Comparison of ENCODE assay signal across 14 cellular contexts in genomic region chr19:34181111-34181864, GRCh38. TPM values are rescaled to one million over a fixed set of nuclear protein-coding genes. Genes with fewer than 3 reads are reported as not detected.
DNase-seq lines count a peak whose midpoint lies in the region; ATAC-seq and TF ChIP-seq lines count a peak whose summit lies in the region.
"Had no signal": no experiment of that assay in that cellular context is flagged by ENCODE, and none has a peak within 500 bp of the region (broad histone marks: within the 10 kb centered on the region; RNA-seq: fewer than 3 reads in every experiment).

No MANE protein-coding gene starts in this region.

- H3K79me2 ChIP-seq in mammary epithelial cell (ENCODE audit: insufficient read depth, low read length), result peaks cover 99% of the 10 kb centered on the region

- H2AFZ ChIP-seq in mammary epithelial cell (ENCODE audit: low read depth, low read length), result no peak overlapping the region

- dilution Hi-C loops in mammary epithelial cell (cut with HindIII; ENCODE audit: low sequenced_read_pairs), result loop anchor here (5.0 kb wide), 1 partner anchor 51 kb away; no protein-coding TSS in a partner anchor

- no TSS peak for BruUV-seq in mammary epithelial cell (replicated peaks; lab: Mats Ljungman, UMichigan)

- H3K9ac ChIP-seq in mammary epithelial cell (ENCODE audit: insufficient read depth, low read length), result no peak overlapping the region

- no peaks in the 10 kb centered on the region for H3K36me3 ChIP-seq in mammary epithelial cell (ENCODE audit: insufficient read depth, low read length)

- no peak overlapping the region for H3K4me3 ChIP-seq in mammary epithelial cell (replicated peaks in 1 of 3; ENCODE audit: insufficient read depth in 1 of 3, low read depth in 2 of 3, low read length in 3 of 3)
- H3K4me3 ChIP-seq: gastroesophageal sphincter had no signal

- no peak for DNase-seq in CD4-positive, alpha-beta T cell
- DNase-seq in HFFc6, result no peak
- no peak for DNase-seq in activated T-helper 2 cell treated with anti-CD3 and anti-CD28 coated beads, Interferon-gamma antibody, Interleukin-2, Interleukin-4, amounts not matched to agents 10 μg/mL and 5 μg/mL and 100 μg/mL, durations not matched to agents 14 hours and 24 hours and 36 hours (ENCODE audit: low spot score)
- DNase-seq in mesothelial cell of epicardium (ENCODE audit: low spot score in 2 of 2, unreplicated experiment in 2 of 2), result no peak
- no peak for DNase-seq in ecto neural progenitor cell (ENCODE audit: low spot score)
- no peak for DNase-seq in mammary epithelial cell
- DNase-seq in NCI-H748 (lab: John Stamatoyannopoulos, UW; ENCODE audit: unreplicated experiment), result no peak
- DNase-seq: dermis blood vessel endothelial cell; H7; IMR-90; NCI-H2081 treated with DMSO at 0.1 percent for 48 hours; stimulated activated CD4-positive, alpha-beta T cell treated with anti-CD3 and anti-CD28 coated beads, Interleukin-2, amount 100 ng/mL, for 24 hours had no signal

- H3K4me2 ChIP-seq in mammary epithelial cell (ENCODE audit: insufficient read depth, low read depth, low read length), result no peak overlapping the region

- peaks cover 55% of the 10 kb centered on the region for H3K36me3 Mint-ChIP-seq in CD4-positive, alpha-beta T cell (ENCODE audit: low read depth)
- H3K36me3 Mint-ChIP-seq in HFFc6 (ENCODE audit: low read depth) (peaks cover 32% of the 10 kb centered on the region), mesothelial cell of epicardium (peaks cover 3% of the 10 kb centered on the region)
- H3K36me3 Mint-ChIP-seq in activated T-helper 2 cell treated with anti-CD3 and anti-CD28 coated beads, Interferon-gamma antibody, Interleukin-2, Interleukin-4, amounts not matched to agents 10 μg/mL and 5 μg/mL and 100 μg/mL, durations not matched to agents 14 hours and 24 hours and 36 hours (ENCODE audit: low read depth), result peaks cover 42% of the 10 kb centered on the region

- no peaks in the 10 kb centered on the region for H3K27me3 Mint-ChIP-seq in CD4-positive, alpha-beta T cell
- H3K27me3 Mint-ChIP-seq in HFFc6 (ENCODE audit: insufficient read depth) (no peaks in the 10 kb centered on the region), mesothelial cell of epicardium (ENCODE audit: low read depth) (no peaks in the 10 kb centered on the region)
- H3K27me3 Mint-ChIP-seq in activated T-helper 2 cell treated with anti-CD3 and anti-CD28 coated beads, Interferon-gamma antibody, Interleukin-2, Interleukin-4, amounts not matched to agents 10 μg/mL and 5 μg/mL and 100 μg/mL, durations not matched to agents 14 hours and 24 hours and 36 hours (ENCODE audit: low read depth), result no peaks in the 10 kb centered on the region

- no peak overlapping the region for H3K27ac ChIP-seq in CD4-positive, alpha-beta T cell (ENCODE audit: low read depth, low read length)
- no peak overlapping the region for H3K27ac ChIP-seq in mammary epithelial cell (ENCODE audit: insufficient read depth, low read depth, low read length)
- H3K27ac ChIP-seq: gastroesophageal sphincter had no signal

- POLR2A ChIA-PET in CD4-positive, alpha-beta T cell (lab: Charles Lee), result interaction anchor here (1.2 kb wide), 2 partner anchors 8 to 10 kb away, joined by 3 to 4 read pairs; partner anchors contain the start of gene LSM14A

- H3K27ac Mint-ChIP-seq in CD4-positive, alpha-beta T cell, result peak overlapping the region; percentile 40
- H3K27ac Mint-ChIP-seq in HFFc6, result peak overlapping the region; percentile 37; the same call in 1 of the 2 replicates
- H3K27ac Mint-ChIP-seq in activated T-helper 2 cell treated with anti-CD3 and anti-CD28 coated beads, Interferon-gamma antibody, Interleukin-2, Interleukin-4, amounts not matched to agents 10 μg/mL and 5 μg/mL and 100 μg/mL, durations not matched to agents 14 hours and 24 hours and 36 hours, result peak overlapping the region; percentile 0
- H3K27ac Mint-ChIP-seq in mesothelial cell of epicardium, result peak overlapping the region; percentile 62

- no peak for TF ChIP-seq CTCF in CD4-positive, alpha-beta T cell (IDR thresholded peaks at IDR 0.05)
- TF ChIP-seq CTCF in HFFc6 (IDR thresholded peaks at IDR 0.05), result no peak
- no peak for TF ChIP-seq CTCF in mesothelial cell of epicardium (IDR thresholded peaks at IDR 0.05; ENCODE audit: unreplicated experiment)
- no peak for TF ChIP-seq CTCF in mammary epithelial cell (conservative IDR thresholded peaks at IDR 0.05 in 1 of 2, IDR thresholded peaks at IDR 0.05 in 1 of 2; ENCODE audit: extremely low read depth in 1 of 2, insufficient read depth in 1 of 2, low read depth in 1 of 2, low read length in 2 of 2)

- CTCF ChIA-PET in CD4-positive, alpha-beta T cell (lab: Charles Lee), result no interaction called here
- CTCF ChIA-PET in mammary epithelial cell (lab: Charles Lee; ENCODE audit: low non-redundant PET), result no interaction called here

- H3K4me1 ChIP-seq in mammary epithelial cell (ENCODE audit: insufficient read depth, low read length), result peaks cover 14% of the 10 kb centered on the region

- no peaks in the 10 kb centered on the region for H3K27me3 ChIP-seq in CD4-positive, alpha-beta T cell (ENCODE audit: control insufficient read depth, insufficient read depth, low read length)
- no peaks in the 10 kb centered on the region for H3K27me3 ChIP-seq in mammary epithelial cell (ENCODE audit: insufficient read depth, low read length)
- H3K27me3 ChIP-seq: gastroesophageal sphincter had no signal

- no peaks in the 10 kb centered on the region for H3K9me3 Mint-ChIP-seq in CD4-positive, alpha-beta T cell
- H3K9me3 Mint-ChIP-seq in HFFc6 (no peaks in the 10 kb centered on the region), mesothelial cell of epicardium (no peaks in the 10 kb centered on the region)
- no peaks in the 10 kb centered on the region for H3K9me3 Mint-ChIP-seq in activated T-helper 2 cell treated with anti-CD3 and anti-CD28 coated beads, Interferon-gamma antibody, Interleukin-2, Interleukin-4, amounts not matched to agents 10 μg/mL and 5 μg/mL and 100 μg/mL, durations not matched to agents 14 hours and 24 hours and 36 hours

- in situ Hi-C loops in mammary epithelial cell (cut with MboI; ENCODE audit: low sequenced_read_pairs in 2 of 2), result no loop called here

- peak overlapping the region; percentile 36 for H3K4me3 Mint-ChIP-seq in CD4-positive, alpha-beta T cell
- H3K4me3 Mint-ChIP-seq in HFFc6 (no peak overlapping the region), mesothelial cell of epicardium (no peak overlapping the region)
- H3K4me3 Mint-ChIP-seq in activated T-helper 2 cell treated with anti-CD3 and anti-CD28 coated beads, Interferon-gamma antibody, Interleukin-2, Interleukin-4, amounts not matched to agents 10 μg/mL and 5 μg/mL and 100 μg/mL, durations not matched to agents 14 hours and 24 hours and 36 hours (ENCODE audit: low read depth), result no peak overlapping the region

- intact Hi-C loops in CD4-positive, alpha-beta T cell (cut with DNase I, micrococcal nuclease), result no loop called here
- intact Hi-C loops in activated T-helper 2 cell treated with anti-CD3 and anti-CD28 coated beads, Interferon-gamma antibody, Interleukin-2, Interleukin-4, amounts not matched to agents 10 μg/mL and 5 μg/mL and 100 μg/mL, durations not matched to agents 14 hours and 24 hours and 36 hours (cut with micrococcal nuclease), result no loop called here
- intact Hi-C loops in mammary epithelial cell (cut with micrococcal nuclease), result no loop called here

- peaks cover 93% of the 10 kb centered on the region for H3K4me1 Mint-ChIP-seq in CD4-positive, alpha-beta T cell (ENCODE audit: low read depth)
- H3K4me1 Mint-ChIP-seq in HFFc6 (ENCODE audit: low read depth), result peaks cover 78% of the 10 kb centered on the region
- peaks cover 53% of the 10 kb centered on the region for H3K4me1 Mint-ChIP-seq in activated T-helper 2 cell treated with anti-CD3 and anti-CD28 coated beads, Interferon-gamma antibody, Interleukin-2, Interleukin-4, amounts not matched to agents 10 μg/mL and 5 μg/mL and 100 μg/mL, durations not matched to agents 14 hours and 24 hours and 36 hours (ENCODE audit: low read depth)
- peaks cover 69% of the 10 kb centered on the region for H3K4me1 Mint-ChIP-seq in mesothelial cell of epicardium

- WGBS in mammary epithelial cell (ENCODE audit: low coverage, missing lambda C conversion rate), result 88% methylated on average over 5 of the region's 5 CpGs

- ATAC-seq in CD4-positive, alpha-beta T cell (ENCODE audit: poor library complexity), result no peak
- no peak for ATAC-seq in HG03571 (IDR thresholded peaks at IDR 0.05; ENCODE audit: unreplicated experiment)
- ATAC-seq: gastroesophageal sphincter had no signal

- no peaks in the 10 kb centered on the region for H3K9me3 ChIP-seq in CD4-positive, alpha-beta T cell (ENCODE audit: control insufficient read depth, low read length)
- H3K9me3 ChIP-seq in mammary epithelial cell (replicated peaks; ENCODE audit: insufficient read depth, low read length), result no peaks in the 10 kb centered on the region
- H3K9me3 ChIP-seq: gastroesophageal sphincter had no signal

- H4K20me1 ChIP-seq in mammary epithelial cell (ENCODE audit: insufficient read depth, low read length), result peaks cover 8% of the 10 kb centered on the region

RNA-seq across cellular contexts. Expression of gene LSM14A, which starts 9.0 kb away (rescaled TPM):
- 100 to 1,000 TPM; 210 to 217 TPM for total RNA-seq in CD4-positive, alpha-beta T cell
- total RNA-seq in HFFc6 (2021; fragmentation: NEBNext Ultra II Directional; extraction: Animal tissue kit (Norgen Biotek cat#: 25700)), result 10 to 100 TPM; 66.5 to 92.9 (median 87.0) TPM
- total RNA-seq in activated T-helper 2 cell treated with anti-CD3 and anti-CD28 coated beads, Interferon-gamma antibody, Interleukin-2, Interleukin-4, amounts not matched to agents 10 μg/mL and 5 μg/mL and 100 μg/mL, durations not matched to agents 14 hours and 24 hours and 36 hours, result 95.8 and 101 TPM in 2 replicates
- 153 to 164 TPM (median 155 TPM) in 3 replicates for total RNA-seq in mesothelial cell of epicardium
- 10 to 100 TPM; 57.3 to 83.4 TPM for total RNA-seq in mammary epithelial cell
- 63.4 TPM for polyA plus RNA-seq in mammary epithelial cell
- 155 TPM for polyA minus RNA-seq in mammary epithelial cell

Comparison
In these comparisons a context has a peak if more than half of its experiments do, and no peak if none do; other contexts are left out.
1. H3K27ac Mint-ChIP-seq: peak in every context shown above with its lines; median percentile 62 in mesothelial cell of epicardium; 40 in CD4-positive, alpha-beta T cell; 37 in HFFc6; 0 in activated T-helper 2 cell treated with anti-CD3 and anti-CD28 coated beads, Interferon-gamma antibody, Interleukin-2, Interleukin-4, amounts not matched to agents 10 μg/mL and 5 μg/mL and 100 μg/mL, durations not matched to agents 14 hours and 24 hours and 36 hours.